10 cellular contexts compared by ENCODE assay signal in genomic region chr5:14675309-14675708, GRCh38. TPM values are rescaled to one million over a fixed set of nuclear protein-coding genes. Genes with fewer than 3 reads are reported as not detected.
DNase-seq lines count a peak whose midpoint lies in the region; ATAC-seq and TF ChIP-seq lines count a peak whose summit lies in the region.
"Had no signal": no experiment of that assay in that cellular context is flagged by ENCODE, and none has a peak within 500 bp of the region (broad histone marks: within the 10 kb centered on the region; RNA-seq: fewer than 3 reads in every experiment).

No MANE protein-coding gene starts in this region.

- H3K9me3 ChIP-seq in suprapubic skin: no peaks in the 10 kb centered on the region

- H3K27me3 Mint-ChIP-seq in activated T-cell treated with anti-CD3 and anti-CD28 coated beads, Interleukin-2, amount 50 U/mL, for 72 hours (ENCODE audit: low read depth): no peaks in the 10 kb centered on the region
- no peaks in the 10 kb centered on the region for H3K27me3 Mint-ChIP-seq in osteocyte (ENCODE audit: unreplicated experiment)

- H3K27me3 ChIP-seq in suprapubic skin: no peaks in the 10 kb centered on the region

- ATAC-seq in activated T-cell treated with anti-CD3 and anti-CD28 coated beads, Interleukin-2, amount 50 U/mL, for 72 hours (replicated peaks in 1 of 2): peak; percentile 56 to 66
- ATAC-seq in HG03432 (IDR thresholded peaks at IDR 0.05; ENCODE audit: unreplicated experiment) (peak; percentile 1), HG03097 (IDR thresholded peaks at IDR 0.05; ENCODE audit: low FRiP score, unreplicated experiment) (no peak)

- peaks cover 63% of the 10 kb centered on the region for H3K4me1 ChIP-seq in suprapubic skin

- H3K36me3 Mint-ChIP-seq in activated T-cell treated with anti-CD3 and anti-CD28 coated beads, Interleukin-2, amount 50 U/mL, for 72 hours (ENCODE audit: insufficient read depth in 2 of 2): peaks cover 10 to 20% of the 10 kb centered on the region in 2 donors
- peaks cover 13% of the 10 kb centered on the region for H3K36me3 Mint-ChIP-seq in osteocyte (ENCODE audit: unreplicated experiment)

- peaks cover 17% of the 10 kb centered on the region for H3K36me3 ChIP-seq in suprapubic skin

- TF ChIP-seq CTCF in choroid plexus epithelial cell (conservative IDR thresholded peaks at IDR 0.05; ENCODE audit: low read depth, low read length) (no peak), suprapubic skin (IDR thresholded peaks at IDR 0.05) (no peak), osteocyte (IDR thresholded peaks at IDR 0.05) (no peak)

- no peaks in the 10 kb centered on the region for H3K9me3 Mint-ChIP-seq in activated T-cell treated with anti-CD3 and anti-CD28 coated beads, Interleukin-2, amount 50 U/mL, for 72 hours
- no peaks in the 10 kb centered on the region for H3K9me3 Mint-ChIP-seq in osteocyte (ENCODE audit: unreplicated experiment)

- peaks cover 69% of the 10 kb centered on the region for H3K4me1 Mint-ChIP-seq in activated T-cell treated with anti-CD3 and anti-CD28 coated beads, Interleukin-2, amount 50 U/mL, for 72 hours (ENCODE audit: low read depth)
- H3K4me1 Mint-ChIP-seq in osteocyte (ENCODE audit: unreplicated experiment): peaks cover 29% of the 10 kb centered on the region

- DNase-seq in activated T-cell treated with anti-CD3 and anti-CD28 coated beads, Interleukin-2, amount 50 U/mL, for 72 hours: no peak
- DNase-seq in activated T-cell treated with anti-CD3 and anti-CD28 coated beads, Interleukin-2, amount 50 U/mL, for 48 hours: no peak
- DNase-seq in choroid plexus epithelial cell (ENCODE audit: low read depth): peak; percentile 54
- no peak for DNase-seq in suprapubic skin (ENCODE audit: low spot score in 2 of 2)
- no peak for DNase-seq in osteocyte (ENCODE audit: extremely low spot score, unreplicated experiment)
- DNase-seq in nucleus accumbens (lab: John Stamatoyannopoulos, UW): no peak
- DNase-seq: anterior cingulate cortex had no signal

- H3K27ac Mint-ChIP-seq in activated T-cell treated with anti-CD3 and anti-CD28 coated beads, Interleukin-2, amount 50 U/mL, for 72 hours: peak overlapping the region; percentile 99
- H3K27ac Mint-ChIP-seq in osteocyte (ENCODE audit: unreplicated experiment): no peak overlapping the region

- TF ChIP-seq EP300 in suprapubic skin (IDR thresholded peaks at IDR 0.05): no peak

- peak overlapping the region; percentile 69 to 92 for H3K4me3 Mint-ChIP-seq in activated T-cell treated with anti-CD3 and anti-CD28 coated beads, Interleukin-2, amount 50 U/mL, for 72 hours
- H3K4me3 Mint-ChIP-seq in osteocyte (ENCODE audit: unreplicated experiment): no peak overlapping the region

- WGBS in suprapubic skin: 80% methylated on average over 6 of the region's 6 CpGs

- H3K4me3 ChIP-seq in choroid plexus epithelial cell (ENCODE audit: low read depth, low read length) (no peak overlapping the region), suprapubic skin (no peak overlapping the region)
- H3K4me3 ChIP-seq: SK-N-MC had no signal

- H3K27ac ChIP-seq in suprapubic skin: peak overlapping the region; percentile 9
- H3K27ac ChIP-seq: SK-N-MC had no signal

- TF ChIP-seq POLR2A in suprapubic skin (IDR thresholded peaks at IDR 0.05): no peak

RNA-seq across cellular contexts. Expression of gene OTULIN, which starts 10.8 kb away (rescaled TPM):
- 10 to 100 TPM; 72.9 to 77.9 TPM for total RNA-seq in activated T-cell treated with anti-CD3 and anti-CD28 coated beads, Interleukin-2, amount 50 U/mL, for 72 hours
- total RNA-seq in suprapubic skin (100 to 1,000 TPM in 1 of 4 donors, 10 to 100 TPM in 3; 44.8 to 155 (median 62.5) TPM), osteocyte (23.6 and 30.2 TPM in 2 replicates)
